Comparison of ENCODE assay signal across 22 cellular contexts in genomic region chr21:26142363-26142762, GRCh38. TPM values are rescaled to one million over a fixed set of nuclear protein-coding genes. Genes with fewer than 3 reads are reported as not detected.
A peak's percentile ranks its signal among the peaks of the same experiment; 100 is the strongest.
DNase-seq lines count a peak whose midpoint lies in the region; ATAC-seq, FAIRE-seq and TF ChIP-seq lines count a peak whose summit lies in the region.
"Had no signal": no experiment of that assay in that cellular context is flagged by ENCODE, and none has a peak within 500 bp of the region (broad histone marks: within the 10 kb centered on the region; RNA-seq: fewer than 3 reads in every experiment).

No MANE protein-coding gene starts in this region.

- H3K4me3 Mint-ChIP-seq in endodermal cell (no peak overlapping the region), progenitor cell of endocrine pancreas (ENCODE audit: low read depth) (no peak overlapping the region), chondrocyte (ENCODE audit: unreplicated experiment) (no peak overlapping the region)
- H3K4me3 Mint-ChIP-seq: B cell; CD4-positive, alpha-beta T cell; CD8-positive, alpha-beta T cell had no signal

- ATAC-seq in HepG2 = no peak
- no peak for ATAC-seq in right lobe of liver
- ATAC-seq: A549; CD8-positive, alpha-beta T cell had no signal

- H4K20me1 ChIP-seq in HepG2 (ENCODE audit: insufficient read depth, low read length) = peaks cover 7% of the 10 kb centered on the region

- H3K4me3 ChIP-seq in HepG2 (replicated peaks in 1 of 3; ENCODE audit: insufficient read depth in 1 of 3, low read depth in 2 of 3, low read length in 3 of 3) = no peak overlapping the region
- H3K4me3 ChIP-seq in right lobe of liver = no peak overlapping the region
- no peak overlapping the region for H3K4me3 ChIP-seq in HEK293 (ENCODE audit: low read depth, low read length)
- no peak overlapping the region for H3K4me3 ChIP-seq in endodermal cell (ENCODE audit: low read length)
- H3K4me3 ChIP-seq: A549; BLaER1 treated with 17β-estradiol and CSF1 and Interleukin-3, amounts not matched to agents 10 nM and 100 nM had no signal

- no peak for DNase-seq in HepG2 (ENCODE audit: low spot score)
- no peak for DNase-seq in right lobe of liver
- DNase-seq in endodermal cell = no peak
- DNase-seq in progenitor cell of endocrine pancreas (ENCODE audit: low spot score, unreplicated experiment) = no peak
- DNase-seq in DMS79 (lab: John Stamatoyannopoulos, UW) = no peak
- no peak for DNase-seq in chondrocyte (ENCODE audit: low spot score)
- DNase-seq in NOMO-1 (lab: John Stamatoyannopoulos, UW; ENCODE audit: unreplicated experiment in 2 of 2) = no peak
- DNase-seq: AML-193; Caco-2; Calu3; CD4-positive, alpha-beta T cell; CD8-positive, alpha-beta T cell; GF-D8 had no signal

- peaks cover 53% of the 10 kb centered on the region for H3K36me3 Mint-ChIP-seq in endodermal cell (ENCODE audit: low read depth)
- H3K36me3 Mint-ChIP-seq in progenitor cell of endocrine pancreas (ENCODE audit: insufficient read depth) = peaks cover 29% of the 10 kb centered on the region
- H3K36me3 Mint-ChIP-seq in chondrocyte (ENCODE audit: low read depth) = peaks cover 3% of the 10 kb centered on the region
- H3K36me3 Mint-ChIP-seq: CD8-positive, alpha-beta T cell had no signal

- H3K27me3 ChIP-seq in HepG2 (ENCODE audit: control insufficient read depth in 1 of 2, insufficient read depth in 2 of 2, low read length in 2 of 2) (no peaks in the 10 kb centered on the region), right lobe of liver (no peaks in the 10 kb centered on the region), endodermal cell (ENCODE audit: control insufficient read depth, insufficient read depth, low read length, poor library complexity, severe bottlenecking) (no peaks in the 10 kb centered on the region)
- H3K27me3 ChIP-seq: BLaER1 treated with 17β-estradiol and CSF1 and Interleukin-3, amounts not matched to agents 10 nM and 100 nM had no signal

- WGBS in HepG2 (ENCODE audit: low lambda C conversion rate) = 58% methylated on average over 5 of the region's 5 CpGs
- 80% methylated on average over 1 of the region's 5 CpGs for WGBS in right lobe of liver (ENCODE audit: insufficient coverage, low coverage, low lambda C conversion rate, missing lambda C conversion rate)
- WGBS in endodermal cell (ENCODE audit: insufficient coverage in 1 of 2, insufficient read length in 1 of 2), 2 experiments = 93 to 94% methylated on average over 4 to 5 of the region's 5 CpGs

- H3K9me3 Mint-ChIP-seq in endodermal cell (no peaks in the 10 kb centered on the region), progenitor cell of endocrine pancreas (ENCODE audit: low read depth) (no peaks in the 10 kb centered on the region), chondrocyte (ENCODE audit: low read depth) (peaks cover 7% of the 10 kb centered on the region)
- H3K9me3 Mint-ChIP-seq: CD4-positive, alpha-beta T cell; CD8-positive, alpha-beta T cell had no signal

- no peak for TF ChIP-seq RAD21 in HepG2 (CRISPR knock-in tag; IDR thresholded peaks at IDR 0.05)

- H3K4me1 ChIP-seq in HepG2 (ENCODE audit: insufficient read depth, low read length) (peaks cover 29% of the 10 kb centered on the region), right lobe of liver (peaks cover 0 to 26% (median 6%) of the 10 kb centered on the region in 4 donors), HEK293 (ENCODE audit: control insufficient read depth, insufficient read depth, low read length) (peaks cover 11% of the 10 kb centered on the region), endodermal cell (ENCODE audit: control insufficient read depth, insufficient read depth, low read length) (peaks cover 6% of the 10 kb centered on the region)

- POLR2A ChIA-PET in HepG2 (lab: Yijun Ruan, JAX) (no interaction called here), HEK293 (lab: Yijun Ruan, JAX) (no interaction called here)

- no peak overlapping the region for H3K4me2 ChIP-seq in HepG2 (ENCODE audit: low read depth, low read length)
- H3K4me2 ChIP-seq: A549; BLaER1 treated with 17β-estradiol and CSF1 and Interleukin-3, amounts not matched to agents 10 nM and 100 nM had no signal

- H3K27ac Mint-ChIP-seq in endodermal cell (peak overlapping the region; percentile 27), progenitor cell of endocrine pancreas (peak overlapping the region; percentile 14), chondrocyte (ENCODE audit: unreplicated experiment) (no peak overlapping the region)
- H3K27ac Mint-ChIP-seq: B cell; CD4-positive, alpha-beta T cell; CD8-positive, alpha-beta T cell had no signal

- H3K79me2 ChIP-seq in HepG2 (ENCODE audit: insufficient read depth, low read length) = peaks cover 20% of the 10 kb centered on the region

- H3K36me3 ChIP-seq in HepG2 (replicated peaks in 1 of 2; ENCODE audit: control insufficient read depth in 1 of 2, insufficient read depth in 2 of 2, low read length in 2 of 2) = no peaks in the 10 kb centered on the region
- no peaks in the 10 kb centered on the region for H3K36me3 ChIP-seq in right lobe of liver
- H3K36me3 ChIP-seq in HEK293 (ENCODE audit: control insufficient read depth in 2 of 2, insufficient read depth in 1 of 2, low read length in 2 of 2) = peaks cover 0 to 2% of the 10 kb centered on the region in 2 experiments; a peak in 2 of 3 replicates
- peaks cover 73% of the 10 kb centered on the region for H3K36me3 ChIP-seq in endodermal cell (ENCODE audit: control insufficient read depth, insufficient read depth, low read length)

- H3K27ac ChIP-seq in HepG2 (ENCODE audit: extremely low read length, insufficient read depth, low read length) (no peak overlapping the region), right lobe of liver (no peak overlapping the region), HEK293 (ENCODE audit: extremely low read depth, low read depth, low read length) (no peak overlapping the region), endodermal cell (ENCODE audit: low read depth, low read length) (no peak overlapping the region)
- H3K27ac ChIP-seq: 22Rv1; A549; BLaER1 treated with 17β-estradiol and CSF1 and Interleukin-3, amounts not matched to agents 10 nM and 100 nM; C4-2B had no signal

- no peaks in the 10 kb centered on the region for H3K9me3 ChIP-seq in HepG2 (ENCODE audit: low read length)
- H3K9me3 ChIP-seq in right lobe of liver = no peaks in the 10 kb centered on the region
- H3K9me3 ChIP-seq in HEK293 (ENCODE audit: control insufficient read depth, insufficient read depth, low read depth, low read length) = no peaks in the 10 kb centered on the region
- H3K9me3 ChIP-seq in endodermal cell (ENCODE audit: control insufficient read depth, low read length) = no peaks in the 10 kb centered on the region
- H3K9me3 ChIP-seq: A549, Caco-2 had no signal

- no peak for FAIRE-seq in HepG2 (lab: Jason Lieb, UNC)
- FAIRE-seq: A549, D721Med, GM12891, GM19239 had no signal

- TF ChIP-seq EP300 in HepG2 (IDR thresholded peaks at IDR 0.05; ENCODE audit: low read depth in 2 of 2, low read length in 2 of 2) (no peak), HepG2 (CRISPR knock-in tag; IDR thresholded peaks at IDR 0.05; ENCODE audit: borderline replicate concordance) (no peak)

- H3K27me3 Mint-ChIP-seq in endodermal cell (ENCODE audit: insufficient read depth) (no peaks in the 10 kb centered on the region), progenitor cell of endocrine pancreas (no peaks in the 10 kb centered on the region), chondrocyte (ENCODE audit: low read depth) (no peaks in the 10 kb centered on the region)
- H3K27me3 Mint-ChIP-seq: B cell; CD4-positive, alpha-beta T cell had no signal

- BruUV-seq in HepG2 (replicated peaks; lab: Mats Ljungman, UMichigan) = no TSS peak

- H3K4me1 Mint-ChIP-seq in endodermal cell (peaks cover 27% of the 10 kb centered on the region), progenitor cell of endocrine pancreas (ENCODE audit: low read depth) (peaks cover 30% of the 10 kb centered on the region), chondrocyte (ENCODE audit: low read depth) (peaks cover 32% of the 10 kb centered on the region)

- in situ Hi-C loops in HepG2 (cut with HindIII; ENCODE audit: extremely low pct_ligation_motif_present, low pct_unique_long_range_greater_than_20kb) = no loop called here

- H2AFZ ChIP-seq in HepG2 (ENCODE audit: low read length) = no peak overlapping the region

- intact Hi-C loops in HepG2 (cut with micrococcal nuclease; ENCODE audit: unreplicated experiment) = no loop called here
- intact Hi-C loops in right lobe of liver (cut with DNase I) = no loop called here

- H3K9ac ChIP-seq in HepG2 (ENCODE audit: insufficient read depth, low read depth, low read length) (no peak overlapping the region), endodermal cell (ENCODE audit: extremely low read depth, low read length, poor library complexity, severe bottlenecking) (no peak overlapping the region)
- H3K9ac ChIP-seq: BLaER1 treated with 17β-estradiol and CSF1 and Interleukin-3, amounts not matched to agents 10 nM and 100 nM had no signal

- CTCF ChIA-PET in HepG2 (lab: Yijun Ruan, JAX; ENCODE audit: low intra/inter-chr PET ratio, low total read pairs) (no interaction called here), HEK293 (lab: Yijun Ruan, JAX) (no interaction called here)

- no peak for TF ChIP-seq POLR2A in HepG2 (IDR thresholded peaks at IDR 0.05; ENCODE audit: insufficient read depth in 1 of 2, low read depth in 2 of 2, low read length in 2 of 2)
- TF ChIP-seq POLR2A in right lobe of liver (IDR thresholded peaks at IDR 0.05) = no peak

- TF ChIP-seq CTCF in HepG2 (CRISPR knock-in tag; IDR thresholded peaks at IDR 0.05) (no peak), right lobe of liver (IDR thresholded peaks at IDR 0.05) (no peak), HEK293 (tag by site-specific recombination; IDR thresholded peaks at IDR 0.05) (no peak), endodermal cell (conservative IDR thresholded peaks at IDR 0.05) (no peak), progenitor cell of endocrine pancreas (IDR thresholded peaks at IDR 0.05; ENCODE audit: unreplicated experiment) (no peak), chondrocyte (IDR thresholded peaks at IDR 0.05) (no peak)

RNA-seq across cellular contexts. Expression of gene APP, which starts 28.2 kb away (rescaled TPM):
- total RNA-seq in HepG2 (2016; rRNA removed; fragmentation: Illumina TruSeq; extraction: Trizol) (33.6 and 70.6 TPM in 2 replicates), right lobe of liver (100 to 1,000 TPM; 127 to 262 (median 208) TPM), endodermal cell (100 to 1,000 TPM; 460 to 557 TPM), progenitor cell of endocrine pancreas (611 and 631 TPM in 2 replicates), chondrocyte (441 to 540 TPM (median 442 TPM) in 3 replicates)
- 4.5 and 4.6 TPM in 2 replicates for total RNA-seq in HepG2 (2016; cell fraction: cytosol; rRNA removed; fragmentation: Illumina TruSeq; extraction: Trizol; ENCODE audit: low read depth)
- total RNA-seq in HepG2 (2016; cell fraction: insoluble cytoplasmic fraction; rRNA removed; fragmentation: Illumina TruSeq; extraction: Trizol) = 27.5 and 74.9 TPM in 2 replicates
- total RNA-seq in HepG2 (2016; cell fraction: membrane; rRNA removed; fragmentation: Illumina TruSeq; extraction: Trizol) = 9.0 and 10.2 TPM in 2 replicates
- total RNA-seq in HepG2 (2016; cell fraction: nucleus; rRNA removed; fragmentation: Illumina TruSeq; extraction: Trizol) = 82.2 and 98.5 TPM in 2 replicates
- 262 and 315 TPM in 2 replicates for polyA plus RNA-seq in HepG2 (2011; rRNA removed)
- polyA plus RNA-seq in HepG2 (2011; cell fraction: cytosol; rRNA removed) = 227 and 358 TPM in 2 replicates
- 144 and 194 TPM in 2 replicates for polyA plus RNA-seq in HepG2 (2011; cell fraction: nucleus; rRNA removed)
- polyA plus RNA-seq in HepG2 (2012) = 183 and 345 TPM in 2 replicates
- polyA plus RNA-seq in HepG2 (2016; cell fraction: cytosol; fragmentation: Illumina TruSeq; extraction: Trizol; ENCODE audit: low read depth) = 4.5 and 4.7 TPM in 2 replicates
- 41.3 and 45.6 TPM in 2 replicates for polyA plus RNA-seq in HepG2 (2016; cell fraction: insoluble cytoplasmic fraction; fragmentation: Illumina TruSeq; extraction: Trizol; ENCODE audit: low read depth)
- 6.6 and 9.0 TPM in 2 replicates for polyA plus RNA-seq in HepG2 (2016; cell fraction: membrane; fragmentation: Illumina TruSeq; extraction: Trizol; ENCODE audit: low read depth)
- 116 and 117 TPM in 2 replicates for polyA plus RNA-seq in HepG2 (2016; cell fraction: nucleus; fragmentation: Illumina TruSeq; extraction: Trizol; ENCODE audit: insufficient read depth, low read depth)
- 307 and 343 TPM in 2 replicates for polyA minus RNA-seq in HepG2 (2011; rRNA and poly(A)+ RNA removed; ENCODE audit: low replicate concordance)
- polyA minus RNA-seq in HepG2 (2011; cell fraction: cytosol; rRNA and poly(A)+ RNA removed) = 128 and 205 TPM in 2 replicates
- 217 and 256 TPM in 2 replicates for polyA minus RNA-seq in HepG2 (2011; cell fraction: nucleus; rRNA and poly(A)+ RNA removed)
- 396 TPM for polyA plus RNA-seq in endodermal cell (2013, experiment 1 of 2)
- 358 TPM for polyA plus RNA-seq in endodermal cell (2013, experiment 2 of 2)

Comparison
In these comparisons a context has a peak if more than half of its experiments do, and no peak if none do; other contexts are left out.
1. Of the 63 proteins assayed by ChIP-seq in both HepG2 and HEK293: peak only in HepG2: none; only in HEK293: none; in both: ZNF121; in neither: 62.